ENCODE assay signal across 28 cellular contexts in the genomic region with DNA sequence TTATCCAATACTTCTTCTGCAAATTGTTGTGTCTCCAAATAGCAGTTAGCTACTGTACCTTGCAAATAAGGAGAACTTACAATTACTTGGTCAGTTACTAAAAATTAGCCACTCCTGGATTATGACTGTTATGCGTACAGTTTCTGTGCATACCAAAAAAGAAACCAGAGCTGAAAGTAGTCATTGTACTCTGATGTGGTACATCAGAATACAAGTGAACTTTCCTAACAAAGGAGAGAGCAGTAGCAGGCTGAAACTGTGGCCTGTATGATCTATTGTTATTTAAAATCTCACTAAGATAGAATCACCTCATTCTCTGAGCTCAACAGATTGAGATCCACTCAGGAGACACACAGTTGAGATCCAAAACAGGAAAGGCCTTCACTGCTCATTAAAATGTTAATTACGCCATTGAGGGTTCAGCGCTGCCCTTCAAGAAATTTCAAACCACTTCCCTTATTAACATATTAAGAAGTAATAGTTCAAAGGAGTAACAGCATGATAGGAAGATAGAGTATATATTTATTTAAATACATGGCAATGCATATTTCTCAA.
"Had no signal": no experiment of that assay in that cellular context is flagged by ENCODE, and none has a peak within 500 bp of the region (broad histone marks: within the 10 kb centered on the region; RNA-seq: fewer than 3 reads in every experiment).

No MANE protein-coding gene starts in this region.

- H3K36me3 ChIP-seq: adrenal gland, cardiac muscle cell, colonic mucosa, gastrocnemius medialis, left lung, lower lobe of right lung, stomach, thyroid gland, upper lobe of right lung had no signal

- H3K27ac ChIP-seq: adrenal gland, cardiac muscle cell, colonic mucosa, gastrocnemius medialis, left lung, lower lobe of right lung, stomach, thyroid gland, upper lobe of right lung had no signal

- DNase-seq: activated CD4-positive, alpha-beta T cell treated with anti-CD3 and anti-CD28 coated beads for 4 hours; activated CD4-positive, alpha-beta T cell treated with anti-CD3 and anti-CD28 coated beads, Interleukin-2, amount 50 U/mL, for 4 hours; activated effector memory CD4-positive, alpha-beta T cell treated with Interleukin-2 at 50 U/mL for 16 hours; activated naive CD4-positive, alpha-beta T cell treated with anti-CD3 and anti-CD28 coated beads for 36 hours; activated naive CD8-positive, alpha-beta T cell treated with anti-CD3 and anti-CD28 coated beads for 36 hours; activated T-cell treated with anti-CD3 and anti-CD28 coated beads for 4 hours; adrenal gland; aorta; cerebellar nuclear complex; colonic mucosa; effector memory CD4-positive, alpha-beta T cell; erythroblast; gastrocnemius medialis; glutamatergic neuron; kidney glomerular epithelial cell; left lung; lower lobe of right lung; mesenchymal stem cell; natural killer cell; posterior cingulate gyrus; right cardiac atrium; stimulated activated CD4-positive, alpha-beta T cell treated with anti-CD3 and anti-CD28 coated beads, Interleukin-15, amount 100 ng/mL, for 24 hours; stimulated activated CD4-positive, alpha-beta T cell treated with anti-CD3 and anti-CD28 coated beads, Interleukin-2, amount 100 ng/mL, for 24 hours; stimulated activated naive B cell treated with anti-CD40 and anti-IgM and Interleukin-4, amounts not matched to agents 10 μg/mL and 1 μg/mL and 100 μg/mL, for 72 hours; stomach; thyroid gland; upper lobe of right lung had no signal

- H3K9me3 ChIP-seq: adrenal gland, colonic mucosa, gastrocnemius medialis, left lung, lower lobe of right lung, stomach, thyroid gland, upper lobe of right lung had no signal

- ATAC-seq: gastrocnemius medialis; left lung; lower lobe of right lung; natural killer cell; right cardiac atrium; stimulated activated naive B cell treated with anti-CD40 and anti-IgM and Interleukin-4, amounts not matched to agents 10 μg/mL and 1 μg/mL and 100 μg/mL, for 72 hours; upper lobe of right lung had no signal

- H3K27me3 ChIP-seq: adrenal gland, cardiac muscle cell, colonic mucosa, gastrocnemius medialis, left lung, stomach, thyroid gland, upper lobe of right lung had no signal

- H3K4me3 ChIP-seq: adrenal gland, cardiac muscle cell, colonic mucosa, gastrocnemius medialis, left lung, lower lobe of right lung, stomach, thyroid gland, upper lobe of right lung had no signal

- H3K4me1 ChIP-seq: adrenal gland, colonic mucosa, gastrocnemius medialis, left lung, lower lobe of right lung, stomach, thyroid gland, upper lobe of right lung had no signal
